Comparison of ENCODE assay signal across 1 cellular context in the genomic region with DNA sequence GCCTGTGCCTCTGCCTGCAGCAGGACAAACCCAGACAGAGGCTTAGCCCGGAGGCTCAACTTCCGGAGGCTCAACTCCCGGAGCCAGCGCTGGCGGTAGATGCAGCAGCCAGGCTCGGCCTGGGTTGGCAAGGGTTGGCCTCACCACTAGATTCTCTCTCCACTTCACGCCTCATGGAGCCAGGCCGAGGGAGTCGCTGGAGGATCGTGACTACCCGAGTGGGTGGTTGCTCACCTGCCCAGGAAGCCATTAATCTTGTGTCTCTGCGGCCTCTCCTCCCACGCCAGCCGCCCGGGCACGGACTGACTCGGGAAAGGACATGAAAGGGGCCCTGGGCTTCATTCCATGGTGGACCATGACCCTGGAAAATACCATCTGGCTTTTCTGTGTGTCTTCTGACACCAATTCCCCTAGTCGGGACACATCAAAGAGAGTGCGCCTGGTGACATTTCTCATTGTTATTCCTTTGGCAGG.
TF ChIP-seq lines count a peak whose summit lies in the region.

No MANE protein-coding gene starts in this region.

TF ChIP-seq in HepG2, 621 proteins besides CTCF, POLR2A, EP300 and RAD21 (continues in another document):
- TF ChIP-seq HNF4G (IDR thresholded peaks at IDR 0.05; ENCODE audit: borderline replicate concordance, low read depth, low read length) (peak; percentile 39; the same call in 1 of the 2 replicates), HNF4G (CRISPR knock-in tag; IDR thresholded peaks at IDR 0.05; ENCODE audit: borderline replicate concordance, low read depth) (no peak), GABPB1 (CRISPR knock-in tag; IDR thresholded peaks at IDR 0.05) (peak; percentile 60; the same call in 1 of the 2 replicates), ZNF891 (CRISPR knock-in tag; IDR thresholded peaks at IDR 0.05) (0 out of 2 replicates have a peak, but pooled peaks have one; percentile 19), YEATS4 (CRISPR knock-in tag; IDR thresholded peaks at IDR 0.05; ENCODE audit: borderline replicate concordance) (0 out of 2 replicates have a peak, but pooled peaks have one; percentile 28), SOX5 (CRISPR knock-in tag; IDR thresholded peaks at IDR 0.05; ENCODE audit: borderline replicate concordance) (peak; percentile 79; the same call in 1 of the 2 replicates), ZFX (CRISPR knock-in tag; IDR thresholded peaks at IDR 0.05; ENCODE audit: low read depth) (peak; percentile 67), ZNF598 (CRISPR knock-in tag; IDR thresholded peaks at IDR 0.05; ENCODE audit: borderline replicate concordance) (peak; percentile 29; the same call in 1 of the 2 replicates), ZNF274 (CRISPR knock-in tag; IDR thresholded peaks at IDR 0.05) (0 out of 2 replicates have a peak, but pooled peaks have one; percentile 38), YEATS2 (CRISPR knock-in tag; IDR thresholded peaks at IDR 0.05; ENCODE audit: borderline replicate concordance) (0 out of 2 replicates have a peak, but pooled peaks have one; percentile 15), ZNF34 (CRISPR knock-in tag; IDR thresholded peaks at IDR 0.05; ENCODE audit: borderline replicate concordance) (no peak), MAFF (IDR thresholded peaks at IDR 0.05; ENCODE audit: low read depth, low read length) (no peak), MZF1 (CRISPR knock-in tag; IDR thresholded peaks at IDR 0.05; ENCODE audit: borderline replicate concordance) (no peak), HNF4A (CRISPR knock-in tag; IDR thresholded peaks at IDR 0.05) (peak; percentile 65), POGZ (CRISPR knock-in tag; IDR thresholded peaks at IDR 0.05) (0 out of 2 replicates have a peak, but pooled peaks have one; percentile 47), SALL1 (CRISPR knock-in tag; IDR thresholded peaks at IDR 0.05) (peak; percentile 52; the same call in 1 of the 2 replicates), ZFP37 (CRISPR knock-in tag; IDR thresholded peaks at IDR 0.05; ENCODE audit: borderline replicate concordance) (no peak), HNRNPLL (IDR thresholded peaks at IDR 0.05; ENCODE audit: low read depth, low read length, poor library complexity, severe bottlenecking) (peak; percentile 48), PITX1 (CRISPR knock-in tag; IDR thresholded peaks at IDR 0.05) (no peak), PHF21A (CRISPR knock-in tag; IDR thresholded peaks at IDR 0.05) (peak; percentile 63), WIZ (CRISPR knock-in tag; IDR thresholded peaks at IDR 0.05) (0 out of 2 replicates have a peak, but pooled peaks have one; percentile 39), ASH2L (IDR thresholded peaks at IDR 0.05; ENCODE audit: insufficient read length, low read depth, low read length) (peak; percentile 89), RBM22 (optimal IDR thresholded peaks at IDR 0.05; ENCODE audit: low read length) (no peak), ZMYM4 (CRISPR knock-in tag; IDR thresholded peaks at IDR 0.05) (peak; percentile 27; the same call in 1 of the 2 replicates), KDM2A (CRISPR knock-in tag; IDR thresholded peaks at IDR 0.05; ENCODE audit: borderline replicate concordance, low read depth) (peak; percentile 37; the same call in 1 of the 2 replicates), ZNF44 (CRISPR knock-in tag; IDR thresholded peaks at IDR 0.05) (0 out of 2 replicates have a peak, but pooled peaks have one; percentile 25), SAP130 (CRISPR knock-in tag; IDR thresholded peaks at IDR 0.05; ENCODE audit: low read depth) (peak; percentile 10; the same call in 1 of the 2 replicates), ZNF670 (CRISPR knock-in tag; IDR thresholded peaks at IDR 0.05; ENCODE audit: borderline replicate concordance) (0 out of 2 replicates have a peak, but pooled peaks have one; percentile 35), ZBTB7B (CRISPR knock-in tag; IDR thresholded peaks at IDR 0.05) (peak; percentile 51; the same call in 1 of the 2 replicates), ZNF101 (CRISPR knock-in tag; IDR thresholded peaks at IDR 0.05; ENCODE audit: borderline replicate concordance, low read depth) (no peak), TEAD3 (CRISPR knock-in tag; optimal IDR thresholded peaks at IDR 0.05; ENCODE audit: borderline replicate concordance) (peak; percentile 61), MYNN (CRISPR knock-in tag; IDR thresholded peaks at IDR 0.05; ENCODE audit: low read depth) (no peak), GABPA (IDR thresholded peaks at IDR 0.05; ENCODE audit: low read depth, low read length) (no peak), GABPA (CRISPR knock-in tag; IDR thresholded peaks at IDR 0.05; ENCODE audit: low read depth) (0 out of 2 replicates have a peak, but pooled peaks have one; percentile 10), TBX3 (IDR thresholded peaks at IDR 0.05; ENCODE audit: borderline replicate concordance) (peak; percentile 76; the same call in 1 of the 2 replicates), ZSCAN21 (CRISPR knock-in tag; IDR thresholded peaks at IDR 0.05; ENCODE audit: borderline replicate concordance) (0 out of 2 replicates have a peak, but pooled peaks have one; percentile 58), MAZ (IDR thresholded peaks at IDR 0.05; ENCODE audit: borderline replicate concordance, low read depth, low read length) (no peak), MAZ (CRISPR knock-in tag; IDR thresholded peaks at IDR 0.05; ENCODE audit: low read depth) (no peak), ETV5 (CRISPR knock-in tag; IDR thresholded peaks at IDR 0.05; ENCODE audit: borderline replicate concordance) (peak; percentile 64), NFE2 (CRISPR knock-in tag; IDR thresholded peaks at IDR 0.05) (no peak), NCOA2 (CRISPR knock-in tag; IDR thresholded peaks at IDR 0.05) (peak; percentile 25; the same call in 1 of the 2 replicates), ZNF792 (CRISPR knock-in tag; IDR thresholded peaks at IDR 0.05) (0 out of 2 replicates have a peak, but pooled peaks have one; percentile 30), ZMYM3 (CRISPR knock-in tag; IDR thresholded peaks at IDR 0.05) (peak; percentile 73), HOXA3 (CRISPR knock-in tag; IDR thresholded peaks at IDR 0.05) (peak; percentile 49; the same call in 1 of the 2 replicates), ZNF746 (CRISPR knock-in tag; IDR thresholded peaks at IDR 0.05) (no peak), TBX2 (CRISPR knock-in tag; IDR thresholded peaks at IDR 0.05; ENCODE audit: borderline replicate concordance) (0 out of 2 replicates have a peak, but pooled peaks have one; percentile 23), NR2F2 (IDR thresholded peaks at IDR 0.05; ENCODE audit: borderline replicate concordance, low read depth) (0 out of 2 replicates have a peak, but pooled peaks have one; percentile 14)
- TF ChIP-seq, protein P1, sequence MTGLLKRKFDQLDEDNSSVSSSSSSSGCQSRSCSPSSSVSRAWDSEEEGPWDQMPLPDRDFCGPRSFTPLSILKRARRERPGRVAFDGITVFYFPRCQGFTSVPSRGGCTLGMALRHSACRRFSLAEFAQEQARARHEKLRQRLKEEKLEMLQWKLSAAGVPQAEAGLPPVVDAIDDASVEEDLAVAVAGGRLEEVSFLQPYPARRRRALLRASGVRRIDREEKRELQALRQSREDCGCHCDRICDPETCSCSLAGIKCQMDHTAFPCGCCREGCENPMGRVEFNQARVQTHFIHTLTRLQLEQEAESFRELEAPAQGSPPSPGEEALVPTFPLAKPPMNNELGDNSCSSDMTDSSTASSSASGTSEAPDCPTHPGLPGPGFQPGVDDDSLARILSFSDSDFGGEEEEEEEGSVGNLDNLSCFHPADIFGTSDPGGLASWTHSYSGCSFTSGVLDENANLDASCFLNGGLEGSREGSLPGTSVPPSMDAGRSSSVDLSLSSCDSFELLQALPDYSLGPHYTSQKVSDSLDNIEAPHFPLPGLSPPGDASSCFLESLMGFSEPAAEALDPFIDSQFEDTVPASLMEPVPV (CRISPR knock-in tag; IDR thresholded peaks at IDR 0.05) = peak; percentile 56; the same call in 1 of the 2 replicates
- TF ChIP-seq, protein P2, sequence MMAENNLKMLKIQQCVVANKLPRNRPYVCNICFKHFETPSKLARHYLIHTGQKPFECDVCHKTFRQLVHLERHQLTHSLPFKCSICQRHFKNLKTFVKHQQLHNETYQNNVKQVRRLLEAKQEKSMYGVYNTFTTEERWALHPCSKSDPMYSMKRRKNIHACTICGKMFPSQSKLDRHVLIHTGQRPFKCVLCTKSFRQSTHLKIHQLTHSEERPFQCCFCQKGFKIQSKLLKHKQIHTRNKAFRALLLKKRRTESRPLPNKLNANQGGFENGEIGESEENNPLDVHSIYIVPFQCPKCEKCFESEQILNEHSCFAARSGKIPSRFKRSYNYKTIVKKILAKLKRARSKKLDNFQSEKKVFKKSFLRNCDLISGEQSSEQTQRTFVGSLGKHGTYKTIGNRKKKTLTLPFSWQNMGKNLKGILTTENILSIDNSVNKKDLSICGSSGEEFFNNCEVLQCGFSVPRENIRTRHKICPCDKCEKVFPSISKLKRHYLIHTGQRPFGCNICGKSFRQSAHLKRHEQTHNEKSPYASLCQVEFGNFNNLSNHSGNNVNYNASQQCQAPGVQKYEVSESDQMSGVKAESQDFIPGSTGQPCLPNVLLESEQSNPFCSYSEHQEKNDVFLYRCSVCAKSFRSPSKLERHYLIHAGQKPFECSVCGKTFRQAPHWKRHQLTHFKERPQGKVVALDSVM (CRISPR knock-in tag; IDR thresholded peaks at IDR 0.05) = peak; percentile 99
- TF ChIP-seq, protein P3, sequence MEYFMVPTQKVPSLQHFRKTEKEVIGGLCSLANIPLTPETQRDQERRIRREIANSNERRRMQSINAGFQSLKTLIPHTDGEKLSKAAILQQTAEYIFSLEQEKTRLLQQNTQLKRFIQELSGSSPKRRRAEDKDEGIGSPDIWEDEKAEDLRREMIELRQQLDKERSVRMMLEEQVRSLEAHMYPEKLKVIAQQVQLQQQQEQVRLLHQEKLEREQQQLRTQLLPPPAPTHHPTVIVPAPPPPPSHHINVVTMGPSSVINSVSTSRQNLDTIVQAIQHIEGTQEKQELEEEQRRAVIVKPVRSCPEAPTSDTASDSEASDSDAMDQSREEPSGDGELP (IDR thresholded peaks at IDR 0.05; ENCODE audit: borderline replicate concordance, low read depth) = peak; percentile 30; the same call in 1 of the 2 replicates
- TF ChIP-seq, protein P4, sequence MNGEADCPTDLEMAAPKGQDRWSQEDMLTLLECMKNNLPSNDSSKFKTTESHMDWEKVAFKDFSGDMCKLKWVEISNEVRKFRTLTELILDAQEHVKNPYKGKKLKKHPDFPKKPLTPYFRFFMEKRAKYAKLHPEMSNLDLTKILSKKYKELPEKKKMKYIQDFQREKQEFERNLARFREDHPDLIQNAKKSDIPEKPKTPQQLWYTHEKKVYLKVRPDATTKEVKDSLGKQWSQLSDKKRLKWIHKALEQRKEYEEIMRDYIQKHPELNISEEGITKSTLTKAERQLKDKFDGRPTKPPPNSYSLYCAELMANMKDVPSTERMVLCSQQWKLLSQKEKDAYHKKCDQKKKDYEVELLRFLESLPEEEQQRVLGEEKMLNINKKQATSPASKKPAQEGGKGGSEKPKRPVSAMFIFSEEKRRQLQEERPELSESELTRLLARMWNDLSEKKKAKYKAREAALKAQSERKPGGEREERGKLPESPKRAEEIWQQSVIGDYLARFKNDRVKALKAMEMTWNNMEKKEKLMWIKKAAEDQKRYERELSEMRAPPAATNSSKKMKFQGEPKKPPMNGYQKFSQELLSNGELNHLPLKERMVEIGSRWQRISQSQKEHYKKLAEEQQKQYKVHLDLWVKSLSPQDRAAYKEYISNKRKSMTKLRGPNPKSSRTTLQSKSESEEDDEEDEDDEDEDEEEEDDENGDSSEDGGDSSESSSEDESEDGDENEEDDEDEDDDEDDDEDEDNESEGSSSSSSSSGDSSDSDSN (CRISPR knock-in tag; IDR thresholded peaks at IDR 0.05) = peak; percentile 70
- TF ChIP-seq, protein P5, sequence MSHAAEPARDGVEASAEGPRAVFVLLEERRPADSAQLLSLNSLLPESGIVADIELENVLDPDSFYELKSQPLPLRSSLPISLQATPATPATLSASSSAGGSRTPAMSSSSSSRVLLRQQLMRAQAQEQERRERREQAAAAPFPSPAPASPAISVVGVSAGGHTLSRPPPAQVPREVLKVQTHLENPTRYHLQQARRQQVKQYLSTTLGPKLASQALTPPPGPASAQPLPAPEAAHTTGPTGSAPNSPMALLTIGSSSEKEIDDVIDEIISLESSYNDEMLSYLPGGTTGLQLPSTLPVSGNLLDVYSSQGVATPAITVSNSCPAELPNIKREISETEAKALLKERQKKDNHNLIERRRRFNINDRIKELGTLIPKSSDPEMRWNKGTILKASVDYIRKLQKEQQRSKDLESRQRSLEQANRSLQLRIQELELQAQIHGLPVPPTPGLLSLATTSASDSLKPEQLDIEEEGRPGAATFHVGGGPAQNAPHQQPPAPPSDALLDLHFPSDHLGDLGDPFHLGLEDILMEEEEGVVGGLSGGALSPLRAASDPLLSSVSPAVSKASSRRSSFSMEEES (CRISPR knock-in tag; IDR thresholded peaks at IDR 0.05) = 0 out of 2 replicates have a peak, but pooled peaks have one; percentile 19
- TF ChIP-seq, protein P6, sequence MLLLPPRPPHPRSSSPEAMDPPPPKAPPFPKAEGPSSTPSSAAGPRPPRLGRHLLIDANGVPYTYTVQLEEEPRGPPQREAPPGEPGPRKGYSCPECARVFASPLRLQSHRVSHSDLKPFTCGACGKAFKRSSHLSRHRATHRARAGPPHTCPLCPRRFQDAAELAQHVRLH (CRISPR knock-in tag; IDR thresholded peaks at IDR 0.05; ENCODE audit: borderline replicate concordance, low read depth) = peak; percentile 9; the same call in 1 of the 2 replicates
- TF ChIP-seq, protein P7, sequence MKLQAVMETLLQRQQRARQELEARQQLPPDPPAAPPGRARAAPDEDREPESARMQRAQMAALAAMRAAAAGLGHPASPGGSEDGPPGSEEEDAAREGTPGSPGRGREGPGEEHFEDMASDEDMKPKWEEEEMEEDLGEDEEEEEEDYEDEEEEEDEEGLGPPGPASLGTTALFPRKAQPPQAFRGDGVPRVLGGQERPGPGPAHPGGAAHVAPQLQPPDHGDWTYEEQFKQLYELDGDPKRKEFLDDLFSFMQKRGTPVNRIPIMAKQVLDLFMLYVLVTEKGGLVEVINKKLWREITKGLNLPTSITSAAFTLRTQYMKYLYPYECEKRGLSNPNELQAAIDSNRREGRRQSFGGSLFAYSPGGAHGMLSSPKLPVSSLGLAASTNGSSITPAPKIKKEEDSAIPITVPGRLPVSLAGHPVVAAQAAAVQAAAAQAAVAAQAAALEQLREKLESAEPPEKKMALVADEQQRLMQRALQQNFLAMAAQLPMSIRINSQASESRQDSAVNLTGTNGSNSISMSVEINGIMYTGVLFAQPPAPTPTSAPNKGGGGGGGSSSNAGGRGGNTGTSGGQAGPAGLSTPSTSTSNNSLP (IDR thresholded peaks at IDR 0.05; ENCODE audit: low read depth, low read length) = 0 out of 2 replicates have a peak, but pooled peaks have one; percentile 35
- TF ChIP-seq, protein P8, sequence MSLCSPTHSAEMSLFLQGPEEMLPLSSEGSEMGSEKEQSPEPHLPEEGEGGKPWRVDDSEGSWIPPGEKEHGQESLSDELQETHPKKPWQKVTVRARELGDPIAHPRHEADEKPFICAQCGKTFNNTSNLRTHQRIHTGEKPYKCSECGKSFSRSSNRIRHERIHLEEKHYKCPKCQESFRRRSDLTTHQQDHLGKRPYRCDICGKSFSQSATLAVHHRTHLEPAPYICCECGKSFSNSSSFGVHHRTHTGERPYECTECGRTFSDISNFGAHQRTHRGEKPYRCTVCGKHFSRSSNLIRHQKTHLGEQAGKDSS (CRISPR knock-in tag; IDR thresholded peaks at IDR 0.05; ENCODE audit: borderline replicate concordance, low read depth) = 0 out of 2 replicates have a peak, but pooled peaks have one; percentile 39
